In genomic region chr9:27090231-27090630, GRCh38 we compare ENCODE assay signal across 26 cellular contexts. TPM values are rescaled to one million over a fixed set of nuclear protein-coding genes. Genes with fewer than 3 reads are reported as not detected.
"Had no signal": no experiment of that assay in that cellular context is flagged by ENCODE, and none has a peak within 500 bp of the region (broad histone marks: within the 10 kb centered on the region; RNA-seq: fewer than 3 reads in every experiment).

No MANE protein-coding gene starts in this region.

- H3K27me3 ChIP-seq: breast epithelium, right atrium auricular region, suprapubic skin, tibial artery had no signal

- DNase-seq: activated CD4-positive, alpha-beta memory T cell treated with anti-CD3 and anti-CD28 coated beads for 36 hours; activated CD4-positive, alpha-beta T cell treated with anti-CD3 and anti-CD28 coated beads, Interleukin-2, amount 10 ng/mL, durations not matched to agents 24 days and 14 days; activated CD4-positive, CD25-positive, alpha-beta regulatory T cell treated with anti-CD3 and anti-CD28 coated beads, Interleukin-2, amount 50 U/mL, for 72 hours; activated CD8-positive, alpha-beta memory T cell treated with anti-CD3 and anti-CD28 coated beads, Interleukin-2, amount 50 U/mL, for 4 hours; activated effector memory CD4-positive, alpha-beta T cell treated with anti-CD3 and anti-CD28 coated beads, Interleukin-2, amount 50 U/mL, for 16 hours; activated naive CD4-positive, alpha-beta T cell treated with anti-CD3 and anti-CD28 coated beads for 36 hours; activated naive CD8-positive, alpha-beta T cell treated with anti-CD3 and anti-CD28 coated beads for 36 hours; activated T-cell treated with anti-CD3 and anti-CD28 coated beads, Interleukin-2, amount 50 U/mL, for 1 hour; amniotic stem cell; central memory CD4-positive, alpha-beta T cell; endodermal cell; left cardiac atrium; left ventricle myocardium superior; naive thymus-derived CD8-positive, alpha-beta T cell; nucleus accumbens; spleen; stimulated activated naive CD4-positive, alpha-beta T cell; T-helper 17 cell; T1000; tibial artery had no signal

- H3K36me3 ChIP-seq: breast epithelium, right atrium auricular region, spleen, suprapubic skin, tibial artery had no signal

- H3K27ac ChIP-seq: breast epithelium, right atrium auricular region, spleen, suprapubic skin, tibial artery had no signal

- H3K4me1 ChIP-seq: breast epithelium, spleen, suprapubic skin had no signal

- ATAC-seq: esophagus mucosa; left cardiac atrium; left ventricle myocardium superior; naive thymus-derived CD8-positive, alpha-beta T cell; T-helper 17 cell had no signal

- H3K4me3 ChIP-seq: breast epithelium, right atrium auricular region, spleen, suprapubic skin, tibial artery had no signal

- H3K9me3 ChIP-seq: breast epithelium, right atrium auricular region, spleen, suprapubic skin, tibial artery had no signal

RNA-seq across cellular contexts. Expression of gene TEK, which starts 18.8 kb away (rescaled TPM):
- total RNA-seq: activated CD4-positive, alpha-beta memory T cell treated with anti-CD3 and anti-CD28 coated beads for 36 hours; activated CD4-positive, alpha-beta T cell treated with anti-CD3 and anti-CD28 coated beads, Interleukin-2, amount 10 ng/mL, durations not matched to agents 24 days and 14 days; activated CD8-positive, alpha-beta memory T cell treated with anti-CD3 and anti-CD28 coated beads for 36 hours; activated naive CD4-positive, alpha-beta T cell treated with anti-CD3 and anti-CD28 coated beads for 36 hours; activated naive CD8-positive, alpha-beta T cell treated with anti-CD3 and anti-CD28 coated beads for 36 hours; activated T-helper 1 cell treated with anti-CD3 and anti-CD28 coated beads, Interleukin-12 subunit alpha, Interleukin-12 subunit beta, Interleukin-2, Interleukin-4 antibody, amounts not matched to agents 30 ng/mL and 10 ng/mL and 1 ng/mL, durations not matched to agents 14 hours and 24 hours and 36 hours; naive thymus-derived CD8-positive, alpha-beta T cell; T-helper 17 cell had no signal
- polyA plus RNA-seq: naive thymus-derived CD8-positive, alpha-beta T cell had no signal
